Comparison of ENCODE assay signal across 1 cellular context in the genomic region with DNA sequence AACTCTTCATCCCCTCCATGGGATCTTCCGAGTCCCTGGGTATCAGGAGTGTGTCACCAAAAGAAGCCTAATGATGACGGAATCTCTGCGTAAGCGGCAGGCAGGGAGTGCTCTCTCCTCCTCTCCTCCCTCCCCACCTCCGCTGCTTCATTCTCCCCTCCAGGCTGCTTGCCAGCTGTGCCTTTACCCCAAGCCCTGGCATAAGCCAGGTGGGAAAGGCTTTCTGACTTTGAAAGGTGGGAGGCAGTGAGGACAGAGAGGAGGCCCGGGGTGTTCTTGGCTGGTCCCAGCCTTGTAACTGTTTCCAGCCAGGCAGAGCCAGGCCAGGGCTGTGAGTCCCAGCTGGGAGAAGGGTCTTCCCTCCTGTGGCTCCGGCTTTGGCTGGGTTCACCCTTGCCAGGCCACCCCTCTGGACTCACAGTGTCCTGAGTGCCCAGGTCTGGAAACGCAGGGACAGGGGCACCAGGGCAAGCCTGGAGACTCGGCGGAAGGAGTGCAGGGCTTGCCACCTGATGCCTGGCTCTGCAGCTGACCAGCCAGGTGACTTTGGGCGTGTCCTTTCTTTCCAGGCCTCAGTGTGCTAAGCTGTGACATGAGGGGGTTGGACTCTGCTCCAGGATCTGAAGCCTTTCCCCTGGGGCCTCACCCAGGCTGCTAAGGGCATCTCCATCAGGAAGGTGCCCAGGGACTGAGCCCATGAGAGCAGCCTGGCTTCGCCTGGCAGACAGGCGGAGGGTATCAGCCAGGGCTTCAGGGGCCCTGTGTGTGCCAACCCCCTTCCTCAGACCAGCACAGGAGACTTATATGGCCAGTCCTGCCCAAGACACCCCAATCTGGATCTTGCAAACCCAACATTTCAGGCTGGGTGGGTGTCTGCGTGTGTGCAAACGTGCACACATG.
TF ChIP-seq lines count a peak whose summit lies in the region.

No MANE protein-coding gene starts in this region.

TF ChIP-seq in IMR-90, 13 proteins besides CTCF, POLR2A, EP300 and RAD21:
- TF ChIP-seq CEBPB (IDR thresholded peaks at IDR 0.05; ENCODE audit: low read depth, low read length) (no peak), SMC3 (IDR thresholded peaks at IDR 0.05; ENCODE audit: low read depth, low read length) (no peak), MAFK (IDR thresholded peaks at IDR 0.05; ENCODE audit: low read depth, low read length) (no peak), CHD1 (IDR thresholded peaks at IDR 0.05; ENCODE audit: low read depth, low read length) (no peak), MXI1 (IDR thresholded peaks at IDR 0.05; ENCODE audit: borderline replicate concordance, low read depth, low read length) (no peak), BHLHE40 (IDR thresholded peaks at IDR 0.05; ENCODE audit: low read depth, low read length) (no peak), RCOR1 (IDR thresholded peaks at IDR 0.05; ENCODE audit: insufficient replicate concordance, low read length) (no peak), NFE2L2 (IDR thresholded peaks at IDR 0.05; ENCODE audit: low read depth, low read length) (no peak), MAZ (IDR thresholded peaks at IDR 0.05; ENCODE audit: borderline replicate concordance, low read depth, low read length) (no peak), RFX5 (IDR thresholded peaks at IDR 0.05; ENCODE audit: low read depth, low read length) (no peak), FOS (IDR thresholded peaks at IDR 0.05; ENCODE audit: low read depth, low read length) (no peak)
- TF ChIP-seq, protein P1, sequence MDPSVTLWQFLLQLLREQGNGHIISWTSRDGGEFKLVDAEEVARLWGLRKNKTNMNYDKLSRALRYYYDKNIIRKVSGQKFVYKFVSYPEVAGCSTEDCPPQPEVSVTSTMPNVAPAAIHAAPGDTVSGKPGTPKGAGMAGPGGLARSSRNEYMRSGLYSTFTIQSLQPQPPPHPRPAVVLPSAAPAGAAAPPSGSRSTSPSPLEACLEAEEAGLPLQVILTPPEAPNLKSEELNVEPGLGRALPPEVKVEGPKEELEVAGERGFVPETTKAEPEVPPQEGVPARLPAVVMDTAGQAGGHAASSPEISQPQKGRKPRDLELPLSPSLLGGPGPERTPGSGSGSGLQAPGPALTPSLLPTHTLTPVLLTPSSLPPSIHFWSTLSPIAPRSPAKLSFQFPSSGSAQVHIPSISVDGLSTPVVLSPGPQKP (IDR thresholded peaks at IDR 0.05; ENCODE audit: borderline replicate concordance, low read depth, low read length), result no peak
- TF ChIP-seq, protein P2, sequence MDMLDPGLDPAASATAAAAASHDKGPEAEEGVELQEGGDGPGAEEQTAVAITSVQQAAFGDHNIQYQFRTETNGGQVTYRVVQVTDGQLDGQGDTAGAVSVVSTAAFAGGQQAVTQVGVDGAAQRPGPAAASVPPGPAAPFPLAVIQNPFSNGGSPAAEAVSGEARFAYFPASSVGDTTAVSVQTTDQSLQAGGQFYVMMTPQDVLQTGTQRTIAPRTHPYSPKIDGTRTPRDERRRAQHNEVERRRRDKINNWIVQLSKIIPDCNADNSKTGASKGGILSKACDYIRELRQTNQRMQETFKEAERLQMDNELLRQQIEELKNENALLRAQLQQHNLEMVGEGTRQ (IDR thresholded peaks at IDR 0.05; ENCODE audit: low read depth, low read length), result no peak
